ENCODE assay signal across 8 cellular contexts in the genomic region with DNA sequence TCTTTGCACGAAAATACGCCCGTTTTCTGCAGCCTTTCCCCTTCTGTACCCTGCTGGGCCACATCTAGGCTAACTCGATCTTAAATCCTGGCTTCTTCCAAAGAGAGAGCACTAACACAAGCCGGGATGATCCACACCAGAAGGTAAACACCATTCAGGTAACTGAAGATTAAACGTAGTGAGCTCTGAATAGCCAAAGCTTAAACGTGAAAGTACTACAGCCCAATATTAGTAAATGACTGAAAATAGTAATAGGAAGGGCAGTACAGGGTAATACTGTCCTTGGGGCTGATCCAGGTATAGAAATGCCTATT. TPM values are rescaled to one million over a fixed set of nuclear protein-coding genes. Genes with fewer than 3 reads are reported as not detected.
DNase-seq lines count a peak whose midpoint lies in the region; ATAC-seq and TF ChIP-seq lines count a peak whose summit lies in the region.

No MANE protein-coding gene starts in this region.

- H3K27ac Mint-ChIP-seq in activated CD4-positive, alpha-beta T cell treated with anti-CD3 and anti-CD28 coated beads, Interleukin-2, amount 10 ng/mL, durations not matched to agents 24 days and 14 days, result peak overlapping the region; percentile 98

- no peak for TF ChIP-seq POLR2A in thyroid gland (IDR thresholded peaks at IDR 0.05)

- WGBS in thyroid gland, 2 donors, result 4 to 14% methylated on average over 7 of the region's 7 CpGs

- H3K4me1 ChIP-seq in ascending aorta, result peaks cover 10 to 14% of the 10 kb centered on the region in 2 donors
- H3K4me1 ChIP-seq in thyroid gland, result peaks cover 5 to 16% of the 10 kb centered on the region in 2 donors

- H3K4me3 ChIP-seq in ascending aorta (peak overlapping the region; percentile 63 to 81), thyroid gland (replicated peaks in 1 of 3) (peak overlapping the region; percentile 4 to 78 (median 35))

- intact Hi-C loops in activated CD4-positive, alpha-beta T cell treated with anti-CD3 and anti-CD28 coated beads, Interleukin-2, amount 10 ng/mL, durations not matched to agents 24 days and 14 days (cut with micrococcal nuclease), result loop anchor here (1.0 kb wide), 3 partner anchors 9 to 56 kb away; partner anchors contain the start of genes AUP1, CCDC142, HTRA2 and WBP1
- intact Hi-C loops in ascending aorta (cut with DNase I), result loop anchor here (1.0 to 2.0 kb wide), 2 partner anchors 9 to 14 kb away; partner anchors contain the start of genes CCDC142 and WBP1
- intact Hi-C loops in left colon (cut with DNase I, micrococcal nuclease), result no loop called here
- intact Hi-C loops in thyroid gland (cut with DNase I), result no loop called here

- no peak for TF ChIP-seq CTCF in ascending aorta (IDR thresholded peaks at IDR 0.05)
- TF ChIP-seq CTCF in thyroid gland (IDR thresholded peaks at IDR 0.05), result no peak

- no peaks in the 10 kb centered on the region for H3K27me3 ChIP-seq in ascending aorta
- H3K27me3 ChIP-seq in thyroid gland, result no peaks in the 10 kb centered on the region

- no peaks in the 10 kb centered on the region for H3K27me3 Mint-ChIP-seq in activated CD4-positive, alpha-beta T cell treated with anti-CD3 and anti-CD28 coated beads, Interleukin-2, amount 10 ng/mL, durations not matched to agents 24 days and 14 days

- peak overlapping the region; percentile 88 to 95 for H3K27ac ChIP-seq in ascending aorta
- peak overlapping the region; percentile 82 to 86 (median 83) for H3K27ac ChIP-seq in thyroid gland

- peak overlapping the region; percentile 99 for H3K4me3 Mint-ChIP-seq in activated CD4-positive, alpha-beta T cell treated with anti-CD3 and anti-CD28 coated beads, Interleukin-2, amount 10 ng/mL, durations not matched to agents 24 days and 14 days

- H3K9me3 Mint-ChIP-seq in activated CD4-positive, alpha-beta T cell treated with anti-CD3 and anti-CD28 coated beads, Interleukin-2, amount 10 ng/mL, durations not matched to agents 24 days and 14 days, result no peaks in the 10 kb centered on the region

- H3K36me3 ChIP-seq in ascending aorta (peaks cover 22 to 32% of the 10 kb centered on the region in 2 donors), thyroid gland (peaks cover 14 to 16% of the 10 kb centered on the region in 2 donors)

- H3K4me1 Mint-ChIP-seq in activated CD4-positive, alpha-beta T cell treated with anti-CD3 and anti-CD28 coated beads, Interleukin-2, amount 10 ng/mL, durations not matched to agents 24 days and 14 days, result peaks cover 22% of the 10 kb centered on the region

- H3K36me3 Mint-ChIP-seq in activated CD4-positive, alpha-beta T cell treated with anti-CD3 and anti-CD28 coated beads, Interleukin-2, amount 10 ng/mL, durations not matched to agents 24 days and 14 days (ENCODE audit: low read depth), result peaks cover 34% of the 10 kb centered on the region

- peak; percentile 13 for ATAC-seq in left colon
- ATAC-seq in GM18511 (IDR thresholded peaks at IDR 0.05; ENCODE audit: unreplicated experiment), result no peak
- ATAC-seq in GM21786 (IDR thresholded peaks at IDR 0.05; ENCODE audit: unreplicated experiment), result no peak

- H3K9me3 ChIP-seq in ascending aorta, result no peaks in the 10 kb centered on the region
- H3K9me3 ChIP-seq in thyroid gland, result no peaks in the 10 kb centered on the region

- DNase-seq in activated CD4-positive, alpha-beta T cell treated with anti-CD3 and anti-CD28 coated beads, Interleukin-2, amount 10 ng/mL, durations not matched to agents 24 days and 14 days, result no peak
- DNase-seq in activated CD4-positive, alpha-beta T cell treated with anti-CD3 and anti-CD28 coated beads for 1 hour, result no peak
- DNase-seq in ascending aorta (ENCODE audit: low spot score in 2 of 2) (no peak), left colon (no peak), thyroid gland (no peak)
- DNase-seq in stimulated activated CD4-positive, alpha-beta T cell treated with anti-CD3 and anti-CD28 coated beads, Interleukin-15, amount 100 ng/mL, for 24 hours, result no peak

RNA-seq across cellular contexts. Expression of gene MRPL53, which starts 0.4 kb away (rescaled TPM):
- 89.0 and 115 TPM in 2 replicates for total RNA-seq in activated CD4-positive, alpha-beta T cell treated with anti-CD3 and anti-CD28 coated beads, Interleukin-2, amount 10 ng/mL, durations not matched to agents 24 days and 14 days
- total RNA-seq in ascending aorta, result 37.7 TPM
- total RNA-seq in left colon, result 10 to 100 TPM; 63.6 to 65.0 TPM
- 10 to 100 TPM; 15.0 to 49.4 (median 40.9) TPM for total RNA-seq in thyroid gland

RNA-seq across cellular contexts. Expression of gene MOGS, which starts 7.7 kb away (rescaled TPM):
- 84.2 and 85.7 TPM in 2 replicates for total RNA-seq in activated CD4-positive, alpha-beta T cell treated with anti-CD3 and anti-CD28 coated beads, Interleukin-2, amount 10 ng/mL, durations not matched to agents 24 days and 14 days
- total RNA-seq in ascending aorta (71.9 TPM), left colon (10 to 100 TPM; 51.4 to 59.6 TPM), thyroid gland (10 to 100 TPM; 40.9 to 57.6 (median 51.3) TPM)

RNA-seq across cellular contexts. Expression of gene CCDC142, which starts 9.9 kb away (rescaled TPM):
- total RNA-seq in activated CD4-positive, alpha-beta T cell treated with anti-CD3 and anti-CD28 coated beads, Interleukin-2, amount 10 ng/mL, durations not matched to agents 24 days and 14 days, result 26.5 and 26.9 TPM in 2 replicates
- 16.5 TPM for total RNA-seq in ascending aorta
- total RNA-seq in left colon, result 10 to 100 TPM; 22.4 to 23.9 TPM
- total RNA-seq in thyroid gland, result 10 to 100 TPM; 13.6 to 58.7 (median 31.3) TPM

RNA-seq across cellular contexts. Expression of gene TTC31, which starts 10.0 kb away (rescaled TPM):
- 27.1 and 31.5 TPM in 2 replicates for total RNA-seq in activated CD4-positive, alpha-beta T cell treated with anti-CD3 and anti-CD28 coated beads, Interleukin-2, amount 10 ng/mL, durations not matched to agents 24 days and 14 days
- 19.5 TPM for total RNA-seq in ascending aorta
- total RNA-seq in left colon, result 10 to 100 TPM; 23.6 to 29.7 TPM
- 10 to 100 TPM; 18.9 to 38.0 (median 22.4) TPM for total RNA-seq in thyroid gland

RNA-seq across cellular contexts. Expression of gene WBP1, which starts 14.7 kb away (rescaled TPM):
- total RNA-seq in activated CD4-positive, alpha-beta T cell treated with anti-CD3 and anti-CD28 coated beads, Interleukin-2, amount 10 ng/mL, durations not matched to agents 24 days and 14 days, result 28.8 and 29.0 TPM in 2 replicates
- total RNA-seq in ascending aorta, result 18.1 TPM
- 10 to 100 TPM; 48.4 to 56.6 TPM for total RNA-seq in left colon
- 100 to 1,000 TPM in 2 of 4 donors, 10 to 100 TPM in 2; 60.7 to 119 (median 102) TPM for total RNA-seq in thyroid gland

Comparison
In these comparisons a context has a peak if more than half of its experiments do, and no peak if none do; other contexts are left out.
1. intact Hi-C loops: an anchor here in activated CD4-positive, alpha-beta T cell treated with anti-CD3 and anti-CD28 coated beads, Interleukin-2, amount 10 ng/mL, durations not matched to agents 24 days and 14 days (1.0 kb wide) and ascending aorta (1.0 to 2.0 kb wide); none called in left colon and thyroid gland.